22 cellular contexts compared by ENCODE assay signal in the genomic region with DNA sequence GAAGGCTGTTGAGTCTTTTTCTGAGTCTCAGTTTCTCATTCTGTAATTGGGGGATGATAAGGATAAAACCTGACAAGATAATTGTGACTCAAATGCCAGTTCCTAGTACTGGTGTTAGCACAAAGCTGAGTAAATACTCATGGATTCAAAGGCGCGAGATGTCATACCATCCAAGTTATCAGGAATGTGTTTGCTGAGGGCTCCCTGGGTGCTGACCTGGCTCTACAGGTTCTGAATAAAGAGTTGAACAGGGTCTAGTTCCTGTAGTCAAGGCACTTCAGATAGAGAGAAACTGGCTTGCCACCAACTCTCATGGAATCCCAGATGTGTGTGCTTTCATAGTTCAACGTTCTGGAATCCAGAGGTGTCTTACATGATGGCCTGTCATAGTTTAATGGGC.
"Had no signal": no experiment of that assay in that cellular context is flagged by ENCODE, and none has a peak within 500 bp of the region (broad histone marks: within the 10 kb centered on the region; RNA-seq: fewer than 3 reads in every experiment).

No MANE protein-coding gene starts in this region.

- H3K27me3 Mint-ChIP-seq: activated CD4-positive, alpha-beta memory T cell treated with anti-CD3 and anti-CD28 coated beads, Interleukin-2, amount 10 ng/mL, durations not matched to agents 7 days and 5 days; activated CD4-positive, alpha-beta T cell treated with anti-CD3 and anti-CD28 coated beads, Interleukin-2, amount 10 ng/mL, durations not matched to agents 24 days and 14 days; dendritic cell treated with granulocyte-macrophage colony-stimulating factor and Interleukin-4, amounts not matched to agents 40 ng/mL and 50 ng/mL, for 4 days had no signal

- H3K4me1 ChIP-seq: uterus had no signal

- H3K27ac ChIP-seq: heart left ventricle, sigmoid colon, transverse colon, uterus, VCaP had no signal

- ATAC-seq: activated CD4-positive, CD25-positive, alpha-beta regulatory T cell treated with anti-CD3 and anti-CD28 coated beads, Interleukin-2, amount 50 U/mL, for 24 hours; heart left ventricle; left cardiac atrium; stimulated activated memory B cell treated with anti-CD40 and anti-IgM and Interleukin-4, amounts not matched to agents 10 μg/mL and 1 μg/mL and 100 μg/mL, for 72 hours had no signal

- H3K4me3 ChIP-seq: heart left ventricle, mucosa of descending colon, sigmoid colon, smooth muscle cell, stomach, transverse colon, uterus had no signal

- H3K36me3 ChIP-seq: heart left ventricle, sigmoid colon, stomach, transverse colon, uterus had no signal

- H3K27me3 ChIP-seq: heart left ventricle, sigmoid colon, stomach, transverse colon, uterus had no signal

- H3K4me2 ChIP-seq: smooth muscle cell had no signal

- H3K36me3 Mint-ChIP-seq: brain; stimulated activated memory B cell treated with anti-CD40 and anti-IgM and Interleukin-4, amounts not matched to agents 10 μg/mL and 1 μg/mL and 100 μg/mL, for 72 hours had no signal

- H3K9me3 ChIP-seq: heart left ventricle, mucosa of descending colon, sigmoid colon, stomach, transverse colon, uterus had no signal

- H3K4me3 Mint-ChIP-seq: activated CD4-positive, alpha-beta memory T cell treated with anti-CD3 and anti-CD28 coated beads, Interleukin-2, amount 10 ng/mL, durations not matched to agents 7 days and 5 days; activated CD4-positive, alpha-beta T cell treated with anti-CD3 and anti-CD28 coated beads, Interleukin-2, amount 10 ng/mL, durations not matched to agents 24 days and 14 days; dendritic cell treated with granulocyte-macrophage colony-stimulating factor and Interleukin-4, amounts not matched to agents 40 ng/mL and 50 ng/mL, for 4 days; nephron progenitor cell; stimulated activated memory B cell treated with anti-CD40 and anti-IgM and Interleukin-4, amounts not matched to agents 10 μg/mL and 1 μg/mL and 100 μg/mL, for 72 hours had no signal

- H3K27ac Mint-ChIP-seq: activated CD4-positive, alpha-beta memory T cell treated with anti-CD3 and anti-CD28 coated beads, Interleukin-2, amount 10 ng/mL, durations not matched to agents 7 days and 5 days; dendritic cell treated with granulocyte-macrophage colony-stimulating factor and Interleukin-4, amounts not matched to agents 40 ng/mL and 50 ng/mL, for 4 days had no signal

- H3K9me3 Mint-ChIP-seq: activated CD4-positive, alpha-beta T cell treated with anti-CD3 and anti-CD28 coated beads, Interleukin-2, amount 10 ng/mL, durations not matched to agents 24 days and 14 days; nephron progenitor cell; stimulated activated memory B cell treated with anti-CD40 and anti-IgM and Interleukin-4, amounts not matched to agents 10 μg/mL and 1 μg/mL and 100 μg/mL, for 72 hours had no signal

- DNase-seq: activated CD4-positive, alpha-beta memory T cell treated with anti-CD3 and anti-CD28 coated beads, Interleukin-2, amount 10 ng/mL, durations not matched to agents 7 days and 5 days; activated CD4-positive, alpha-beta T cell treated with anti-CD3 and anti-CD28 coated beads, Interleukin-2, amount 10 ng/mL, durations not matched to agents 24 days and 14 days; aorta; effector CD4-positive, alpha-beta T cell; heart left ventricle; islet precursor cell; left cardiac atrium; mesenchymal stem cell; mucosa of descending colon; nephron progenitor cell; nucleus accumbens; sigmoid colon; stimulated activated CD4-positive, alpha-beta T cell treated with anti-CD3 and anti-CD28 coated beads, Interleukin-15, amount 100 ng/mL, for 24 hours; stomach; transverse colon; uterus had no signal
